ENCODE assay signal across 1 cellular context in genomic region chr1:176206961-176207902, GRCh38.
TF ChIP-seq lines count a peak whose summit lies in the region.

Gene COP1 (minus strand): TSS chr1:176207286. CDS start chr1:176206978, 308 bp downstream.

TF ChIP-seq in HepG2, 621 proteins besides CTCF, POLR2A, EP300 and RAD21 (continued from another document and continues in another):
- TF ChIP-seq, protein P1, sequence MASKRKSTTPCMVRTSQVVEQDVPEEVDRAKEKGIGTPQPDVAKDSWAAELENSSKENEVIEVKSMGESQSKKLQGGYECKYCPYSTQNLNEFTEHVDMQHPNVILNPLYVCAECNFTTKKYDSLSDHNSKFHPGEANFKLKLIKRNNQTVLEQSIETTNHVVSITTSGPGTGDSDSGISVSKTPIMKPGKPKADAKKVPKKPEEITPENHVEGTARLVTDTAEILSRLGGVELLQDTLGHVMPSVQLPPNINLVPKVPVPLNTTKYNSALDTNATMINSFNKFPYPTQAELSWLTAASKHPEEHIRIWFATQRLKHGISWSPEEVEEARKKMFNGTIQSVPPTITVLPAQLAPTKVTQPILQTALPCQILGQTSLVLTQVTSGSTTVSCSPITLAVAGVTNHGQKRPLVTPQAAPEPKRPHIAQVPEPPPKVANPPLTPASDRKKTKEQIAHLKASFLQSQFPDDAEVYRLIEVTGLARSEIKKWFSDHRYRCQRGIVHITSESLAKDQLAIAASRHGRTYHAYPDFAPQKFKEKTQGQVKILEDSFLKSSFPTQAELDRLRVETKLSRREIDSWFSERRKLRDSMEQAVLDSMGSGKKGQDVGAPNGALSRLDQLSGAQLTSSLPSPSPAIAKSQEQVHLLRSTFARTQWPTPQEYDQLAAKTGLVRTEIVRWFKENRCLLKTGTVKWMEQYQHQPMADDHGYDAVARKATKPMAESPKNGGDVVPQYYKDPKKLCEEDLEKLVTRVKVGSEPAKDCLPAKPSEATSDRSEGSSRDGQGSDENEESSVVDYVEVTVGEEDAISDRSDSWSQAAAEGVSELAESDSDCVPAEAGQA (IDR thresholded peaks at IDR 0.05; ENCODE audit: low read depth), result no peak
- TF ChIP-seq, protein P1 (CRISPR knock-in tag; IDR thresholded peaks at IDR 0.05; ENCODE audit: borderline replicate concordance), result peak; percentile 69; the same call in 1 of the 2 replicates
- TF ChIP-seq ZNF775 (CRISPR knock-in tag; IDR thresholded peaks at IDR 0.05; ENCODE audit: borderline replicate concordance), result no peak
- peak; percentile 47; the same call in 1 of the 2 replicates for TF ChIP-seq DMAP1 (CRISPR knock-in tag; IDR thresholded peaks at IDR 0.05)
- peak; percentile 60; the same call in 1 of the 2 replicates for TF ChIP-seq HOXA3 (CRISPR knock-in tag; IDR thresholded peaks at IDR 0.05)
- peak; percentile 35 for TF ChIP-seq FOXA3 (CRISPR knock-in tag; IDR thresholded peaks at IDR 0.05)
- TF ChIP-seq EED (CRISPR knock-in tag; IDR thresholded peaks at IDR 0.05), result no peak
- TF ChIP-seq, protein P2, sequence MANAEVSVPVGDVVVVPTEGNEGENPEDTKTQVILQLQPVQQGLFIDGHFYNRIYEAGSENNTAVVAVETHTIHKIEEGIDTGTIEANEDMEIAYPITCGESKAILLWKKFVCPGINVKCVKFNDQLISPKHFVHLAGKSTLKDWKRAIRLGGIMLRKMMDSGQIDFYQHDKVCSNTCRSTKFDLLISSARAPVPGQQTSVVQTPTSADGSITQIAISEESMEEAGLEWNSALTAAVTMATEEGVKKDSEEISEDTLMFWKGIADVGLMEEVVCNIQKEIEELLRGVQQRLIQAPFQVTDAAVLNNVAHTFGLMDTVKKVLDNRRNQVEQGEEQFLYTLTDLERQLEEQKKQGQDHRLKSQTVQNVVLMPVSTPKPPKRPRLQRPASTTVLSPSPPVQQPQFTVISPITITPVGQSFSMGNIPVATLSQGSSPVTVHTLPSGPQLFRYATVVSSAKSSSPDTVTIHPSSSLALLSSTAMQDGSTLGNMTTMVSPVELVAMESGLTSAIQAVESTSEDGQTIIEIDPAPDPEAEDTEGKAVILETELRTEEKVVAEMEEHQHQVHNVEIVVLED (CRISPR knock-in tag; IDR thresholded peaks at IDR 0.05; ENCODE audit: borderline replicate concordance), result peak; percentile 94
- TF ChIP-seq ZNF292 (CRISPR knock-in tag; IDR thresholded peaks at IDR 0.05; ENCODE audit: borderline replicate concordance, low read depth), result peak; percentile 49; the same call in 1 of the 2 replicates
- TF ChIP-seq SP5 (CRISPR knock-in tag; IDR thresholded peaks at IDR 0.05; ENCODE audit: borderline replicate concordance, low read depth), result peak; percentile 54
- 0 out of 2 replicates have a peak, but pooled peaks have one; percentile 43 for TF ChIP-seq NR2F2 (IDR thresholded peaks at IDR 0.05; ENCODE audit: borderline replicate concordance, low read depth)
- no peak for TF ChIP-seq ZNF260 (CRISPR knock-in tag; IDR thresholded peaks at IDR 0.05; ENCODE audit: borderline replicate concordance, low read depth)
- no peak for TF ChIP-seq NR2F1 (CRISPR knock-in tag; IDR thresholded peaks at IDR 0.05)
- TF ChIP-seq DR1 (CRISPR knock-in tag; IDR thresholded peaks at IDR 0.05), result peak; percentile 52; the same call in 1 of the 2 replicates
- peak; percentile 32 for TF ChIP-seq ZEB1 (IDR thresholded peaks at IDR 0.05; ENCODE audit: insufficient replicate concordance, low read depth)
- peak; percentile 67; the same call in 1 of the 2 replicates for TF ChIP-seq TAF1 (CRISPR knock-in tag; IDR thresholded peaks at IDR 0.05)
- 0 out of 2 replicates have a peak, but pooled peaks have one; percentile 21 for TF ChIP-seq TARDBP (CRISPR knock-in tag; IDR thresholded peaks at IDR 0.05)
- TF ChIP-seq AGO2 (optimal IDR thresholded peaks at IDR 0.05; ENCODE audit: low read depth, low read length), result peak; percentile 74
- TF ChIP-seq, protein P3, sequence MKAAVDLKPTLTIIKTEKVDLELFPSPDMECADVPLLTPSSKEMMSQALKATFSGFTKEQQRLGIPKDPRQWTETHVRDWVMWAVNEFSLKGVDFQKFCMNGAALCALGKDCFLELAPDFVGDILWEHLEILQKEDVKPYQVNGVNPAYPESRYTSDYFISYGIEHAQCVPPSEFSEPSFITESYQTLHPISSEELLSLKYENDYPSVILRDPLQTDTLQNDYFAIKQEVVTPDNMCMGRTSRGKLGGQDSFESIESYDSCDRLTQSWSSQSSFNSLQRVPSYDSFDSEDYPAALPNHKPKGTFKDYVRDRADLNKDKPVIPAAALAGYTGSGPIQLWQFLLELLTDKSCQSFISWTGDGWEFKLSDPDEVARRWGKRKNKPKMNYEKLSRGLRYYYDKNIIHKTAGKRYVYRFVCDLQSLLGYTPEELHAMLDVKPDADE (CRISPR knock-in tag; IDR thresholded peaks at IDR 0.05), result 0 out of 2 replicates have a peak, but pooled peaks have one; percentile 30
- TF ChIP-seq YEATS2 (CRISPR knock-in tag; IDR thresholded peaks at IDR 0.05; ENCODE audit: borderline replicate concordance), result peak; percentile 15; the same call in 1 of the 2 replicates
- no peak for TF ChIP-seq TBX3 (IDR thresholded peaks at IDR 0.05; ENCODE audit: borderline replicate concordance)
- TF ChIP-seq ZNF256 (CRISPR knock-in tag; conservative IDR thresholded peaks at IDR 0.05), result peak; percentile 75; the same call in 1 of the 2 replicates
- TF ChIP-seq RFXAP (CRISPR knock-in tag; IDR thresholded peaks at IDR 0.05; ENCODE audit: borderline replicate concordance), result peak; percentile 59; the same call in 1 of the 2 replicates
- TF ChIP-seq ZNF530 (CRISPR knock-in tag; IDR thresholded peaks at IDR 0.05; ENCODE audit: low read depth), result no peak
- TF ChIP-seq NR2C2 (CRISPR knock-in tag; IDR thresholded peaks at IDR 0.05; ENCODE audit: borderline replicate concordance), result peak; percentile 75
- TF ChIP-seq BRF2 (CRISPR knock-in tag; IDR thresholded peaks at IDR 0.05), result peak; percentile 64; the same call in 1 of the 2 replicates
- TF ChIP-seq ZNF883 (CRISPR knock-in tag; IDR thresholded peaks at IDR 0.05; ENCODE audit: not compliant biosample characterization), result peak; percentile 24
- no peak for TF ChIP-seq ZNF180 (CRISPR knock-in tag; IDR thresholded peaks at IDR 0.05; ENCODE audit: borderline replicate concordance, low read depth)
- peak; percentile 71; the same call in 1 of the 2 replicates for TF ChIP-seq ZBTB43 (CRISPR knock-in tag; conservative IDR thresholded peaks at IDR 0.05)
- TF ChIP-seq, protein P4, sequence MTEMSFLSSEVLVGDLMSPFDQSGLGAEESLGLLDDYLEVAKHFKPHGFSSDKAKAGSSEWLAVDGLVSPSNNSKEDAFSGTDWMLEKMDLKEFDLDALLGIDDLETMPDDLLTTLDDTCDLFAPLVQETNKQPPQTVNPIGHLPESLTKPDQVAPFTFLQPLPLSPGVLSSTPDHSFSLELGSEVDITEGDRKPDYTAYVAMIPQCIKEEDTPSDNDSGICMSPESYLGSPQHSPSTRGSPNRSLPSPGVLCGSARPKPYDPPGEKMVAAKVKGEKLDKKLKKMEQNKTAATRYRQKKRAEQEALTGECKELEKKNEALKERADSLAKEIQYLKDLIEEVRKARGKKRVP (CRISPR knock-in tag; IDR thresholded peaks at IDR 0.05), result 0 out of 4 replicates have a peak, but pooled peaks of 1 of the 2 experiments have one; percentile 13
- peak; percentile 92 for TF ChIP-seq SRY (CRISPR knock-in tag; IDR thresholded peaks at IDR 0.05)
- peak; percentile 42; the same call in 1 of the 2 replicates for TF ChIP-seq JUND (CRISPR knock-in tag; IDR thresholded peaks at IDR 0.05)
- TF ChIP-seq ZNF138 (CRISPR knock-in tag; IDR thresholded peaks at IDR 0.05; ENCODE audit: low read depth), result 0 out of 2 replicates have a peak, but pooled peaks have one; percentile 65
- peak; percentile 18 for TF ChIP-seq IKZF4 (CRISPR knock-in tag; IDR thresholded peaks at IDR 0.05; ENCODE audit: borderline replicate concordance, low read depth, not compliant biosample characterization)
- 0 out of 2 replicates have a peak, but pooled peaks have one; percentile 33 for TF ChIP-seq TMF1 (CRISPR knock-in tag; IDR thresholded peaks at IDR 0.05; ENCODE audit: low read depth)
- TF ChIP-seq XRCC5 (optimal IDR thresholded peaks at IDR 0.05; ENCODE audit: low read length), result peak; percentile 39
- 0 out of 2 replicates have a peak, but pooled peaks have one; percentile 3 for TF ChIP-seq GATAD2A (CRISPR knock-in tag; IDR thresholded peaks at IDR 0.05)
- TF ChIP-seq PAX8 (CRISPR knock-in tag; IDR thresholded peaks at IDR 0.05; ENCODE audit: borderline replicate concordance), result no peak
- TF ChIP-seq ZNF747 (CRISPR knock-in tag; IDR thresholded peaks at IDR 0.05; ENCODE audit: borderline replicate concordance), result peak; percentile 67; the same call in 1 of the 2 replicates
- TF ChIP-seq ZNF841 (CRISPR knock-in tag; IDR thresholded peaks at IDR 0.05; ENCODE audit: borderline replicate concordance), result no peak
- TF ChIP-seq ZNF781 (CRISPR knock-in tag; IDR thresholded peaks at IDR 0.05; ENCODE audit: borderline replicate concordance, not compliant biosample characterization), result peak; percentile 63
- TF ChIP-seq MXI1 (IDR thresholded peaks at IDR 0.05; ENCODE audit: borderline replicate concordance, low read depth, low read length), result peak; percentile 56
- peak; percentile 36; the same call in 1 of the 2 replicates for TF ChIP-seq ZNF354B (CRISPR knock-in tag; IDR thresholded peaks at IDR 0.05)
- 0 out of 2 replicates have a peak, but pooled peaks have one; percentile 22 for TF ChIP-seq TOPORS (CRISPR knock-in tag; IDR thresholded peaks at IDR 0.05)
- TF ChIP-seq, protein P5, sequence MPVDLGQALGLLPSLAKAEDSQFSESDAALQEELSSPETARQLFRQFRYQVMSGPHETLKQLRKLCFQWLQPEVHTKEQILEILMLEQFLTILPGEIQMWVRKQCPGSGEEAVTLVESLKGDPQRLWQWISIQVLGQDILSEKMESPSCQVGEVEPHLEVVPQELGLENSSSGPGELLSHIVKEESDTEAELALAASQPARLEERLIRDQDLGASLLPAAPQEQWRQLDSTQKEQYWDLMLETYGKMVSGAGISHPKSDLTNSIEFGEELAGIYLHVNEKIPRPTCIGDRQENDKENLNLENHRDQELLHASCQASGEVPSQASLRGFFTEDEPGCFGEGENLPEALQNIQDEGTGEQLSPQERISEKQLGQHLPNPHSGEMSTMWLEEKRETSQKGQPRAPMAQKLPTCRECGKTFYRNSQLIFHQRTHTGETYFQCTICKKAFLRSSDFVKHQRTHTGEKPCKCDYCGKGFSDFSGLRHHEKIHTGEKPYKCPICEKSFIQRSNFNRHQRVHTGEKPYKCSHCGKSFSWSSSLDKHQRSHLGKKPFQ (CRISPR knock-in tag; IDR thresholded peaks at IDR 0.05; ENCODE audit: insufficient replicate concordance), result peak; percentile 71
- no peak for TF ChIP-seq CBX1 (IDR thresholded peaks at IDR 0.05; ENCODE audit: low read depth)
- peak; percentile 54 for TF ChIP-seq ZNF777 (CRISPR knock-in tag; IDR thresholded peaks at IDR 0.05)
- peak; percentile 68; the same call in 1 of the 2 replicates for TF ChIP-seq ZNF430 (CRISPR knock-in tag; IDR thresholded peaks at IDR 0.05)
- TF ChIP-seq, protein P6, sequence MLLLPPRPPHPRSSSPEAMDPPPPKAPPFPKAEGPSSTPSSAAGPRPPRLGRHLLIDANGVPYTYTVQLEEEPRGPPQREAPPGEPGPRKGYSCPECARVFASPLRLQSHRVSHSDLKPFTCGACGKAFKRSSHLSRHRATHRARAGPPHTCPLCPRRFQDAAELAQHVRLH (CRISPR knock-in tag; IDR thresholded peaks at IDR 0.05; ENCODE audit: borderline replicate concordance, low read depth), result no peak; the same call in 1 of the 2 replicates
- TF ChIP-seq ZNF451 (CRISPR knock-in tag; IDR thresholded peaks at IDR 0.05), result peak; percentile 48; the same call in 1 of the 2 replicates
- TF ChIP-seq MXD4 (CRISPR knock-in tag; IDR thresholded peaks at IDR 0.05), result peak; percentile 70; the same call in 1 of the 2 replicates
- TF ChIP-seq ZFY (CRISPR knock-in tag; IDR thresholded peaks at IDR 0.05), result peak; percentile 82
- peak; percentile 94 for TF ChIP-seq POLR2G (IDR thresholded peaks at IDR 0.05; ENCODE audit: low read depth, low read length)
- 0 out of 2 replicates have a peak, but pooled peaks have one; percentile 66 for TF ChIP-seq ZNF224 (CRISPR knock-in tag; IDR thresholded peaks at IDR 0.05)
- TF ChIP-seq, protein P7, sequence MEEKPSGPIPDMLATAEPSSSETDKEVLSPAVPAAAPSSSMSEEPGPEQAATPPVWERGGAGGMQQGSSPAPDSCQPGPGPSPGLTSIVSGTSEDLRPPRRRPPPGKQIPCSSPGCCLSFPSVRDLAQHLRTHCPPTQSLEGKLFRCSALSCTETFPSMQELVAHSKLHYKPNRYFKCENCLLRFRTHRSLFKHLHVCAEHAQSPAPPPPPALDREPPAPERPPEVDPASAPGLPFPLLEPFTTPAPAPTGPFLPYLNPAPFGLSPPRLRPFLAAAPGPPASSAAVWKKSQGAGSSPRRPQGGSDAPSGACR (CRISPR knock-in tag; IDR thresholded peaks at IDR 0.05), result no peak
